In the genomic region with DNA sequence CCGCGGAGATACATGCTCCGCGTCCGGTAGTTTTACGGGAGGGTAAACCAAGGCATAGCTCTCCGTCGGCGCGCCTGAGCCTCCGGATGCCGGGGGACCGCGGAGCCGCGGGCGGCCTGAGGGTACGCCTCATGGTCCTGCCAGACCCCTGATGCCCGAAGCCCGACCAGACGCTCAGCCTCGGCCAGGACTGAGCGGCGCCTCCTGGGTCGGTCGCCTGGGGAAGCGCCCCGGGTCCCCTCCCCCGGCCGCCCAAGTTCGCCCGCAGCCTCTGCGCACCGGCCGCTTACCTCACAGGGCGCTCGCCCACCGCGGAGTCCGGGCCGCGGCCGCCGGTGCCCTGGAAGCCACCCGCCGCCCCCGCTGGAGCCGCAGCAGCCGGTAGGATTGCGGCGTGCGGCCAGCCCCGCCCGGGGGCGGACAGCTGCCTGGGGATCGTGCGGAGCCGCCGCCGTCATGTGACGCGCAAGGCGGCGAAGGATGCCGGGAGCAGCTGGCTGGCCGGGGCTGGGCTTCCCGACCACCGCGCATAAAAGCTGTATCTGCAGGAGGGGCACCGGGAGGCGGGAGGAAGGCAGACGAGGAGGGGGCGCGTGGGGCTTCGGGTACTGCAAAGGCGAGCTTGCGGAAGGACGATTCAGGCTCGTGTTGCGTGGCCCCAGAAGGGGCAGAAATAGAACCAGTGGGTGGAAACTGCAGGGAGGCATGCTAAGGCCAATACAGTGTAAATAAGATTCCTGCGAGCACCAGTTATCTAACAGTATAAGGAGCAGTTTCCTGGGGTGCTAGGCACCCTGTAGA, we compare ENCODE assay signal across 1 cellular context.
A peak's percentile ranks its signal among the peaks of the same experiment; 100 is the strongest.
TF ChIP-seq lines count a peak whose summit lies in the region.

A gene with protein sequence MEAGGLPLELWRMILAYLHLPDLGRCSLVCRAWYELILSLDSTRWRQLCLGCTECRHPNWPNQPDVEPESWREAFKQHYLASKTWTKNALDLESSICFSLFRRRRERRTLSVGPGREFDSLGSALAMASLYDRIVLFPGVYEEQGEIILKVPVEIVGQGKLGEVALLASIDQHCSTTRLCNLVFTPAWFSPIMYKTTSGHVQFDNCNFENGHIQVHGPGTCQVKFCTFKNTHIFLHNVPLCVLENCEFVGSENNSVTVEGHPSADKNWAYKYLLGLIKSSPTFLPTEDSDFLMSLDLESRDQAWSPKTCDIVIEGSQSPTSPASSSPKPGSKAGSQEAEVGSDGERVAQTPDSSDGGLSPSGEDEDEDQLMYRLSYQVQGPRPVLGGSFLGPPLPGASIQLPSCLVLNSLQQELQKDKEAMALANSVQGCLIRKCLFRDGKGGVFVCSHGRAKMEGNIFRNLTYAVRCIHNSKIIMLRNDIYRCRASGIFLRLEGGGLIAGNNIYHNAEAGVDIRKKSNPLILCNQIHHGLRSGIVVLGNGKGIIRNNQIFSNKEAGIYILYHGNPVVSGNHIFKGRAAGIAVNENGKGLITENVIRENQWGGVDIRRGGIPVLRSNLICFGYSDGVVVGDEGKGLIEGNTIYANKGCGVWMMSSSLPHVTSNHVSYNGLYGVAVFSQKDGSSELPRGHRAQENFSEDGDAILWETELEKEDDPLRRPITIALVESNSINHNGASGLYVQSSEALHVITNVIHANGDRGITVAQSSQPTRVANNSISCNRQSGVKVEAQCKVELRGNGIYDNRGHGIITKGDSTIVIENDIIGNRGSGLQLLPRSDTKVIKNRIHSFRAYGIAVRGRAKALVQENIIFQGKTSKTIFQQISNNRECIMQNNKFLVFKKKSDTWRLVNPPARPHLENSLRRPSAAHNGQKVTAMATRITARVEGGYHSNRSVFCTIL (minus strand): TSS at position 460 of the 801 bp plus-strand sequence. CDS start 34,612 bp downstream, outside the sequence.

TF ChIP-seq in WTC11, 78 proteins besides CTCF, POLR2A, EP300 and RAD21 (continued from another document and continues in another):
- TF ChIP-seq IRF2 (CRISPR knock-in tag; IDR thresholded peaks at IDR 0.05; ENCODE audit: borderline replicate concordance, low read depth) (no peak), SOX15 (CRISPR knock-in tag; IDR thresholded peaks at IDR 0.05) (no peak), SP1 (CRISPR knock-in tag; conservative IDR thresholded peaks at IDR 0.05) (peak; percentile 70; the same call in 1 of the 2 replicates), MAX (CRISPR knock-in tag; IDR thresholded peaks at IDR 0.05) (peak; percentile 72), ZNF281 (CRISPR knock-in tag; IDR thresholded peaks at IDR 0.05) (no peak), USF2 (CRISPR knock-in tag; IDR thresholded peaks at IDR 0.05) (peak; percentile 97), ELF4 (CRISPR knock-in tag; IDR thresholded peaks at IDR 0.05; ENCODE audit: low read depth) (peak; percentile 73; the same call in 1 of the 2 replicates), ZNF416 (CRISPR knock-in tag; IDR thresholded peaks at IDR 0.05) (no peak), ATF2 (CRISPR knock-in tag; IDR thresholded peaks at IDR 0.05; ENCODE audit: borderline replicate concordance, low read depth) (no peak), STAT6 (CRISPR knock-in tag; conservative IDR thresholded peaks at IDR 0.05; ENCODE audit: low read depth) (no peak), FOXP1 (CRISPR knock-in tag; IDR thresholded peaks at IDR 0.05; ENCODE audit: borderline replicate concordance) (peak; percentile 50; the same call in 1 of the 2 replicates), TP53 (CRISPR knock-in tag; IDR thresholded peaks at IDR 0.05) (peak; percentile 81), E2F5 (CRISPR knock-in tag; IDR thresholded peaks at IDR 0.05) (peak; percentile 91), ZNF317 (CRISPR knock-in tag; IDR thresholded peaks at IDR 0.05; ENCODE audit: borderline replicate concordance, low read depth) (0 out of 2 replicates have a peak, but pooled peaks have one; percentile 53), ZNF263 (CRISPR knock-in tag; IDR thresholded peaks at IDR 0.05; ENCODE audit: low read depth) (peak; percentile 36; the same call in 1 of the 2 replicates), CREM (CRISPR knock-in tag; IDR thresholded peaks at IDR 0.05) (peak; percentile 88), E2F4 (CRISPR knock-in tag; IDR thresholded peaks at IDR 0.05; ENCODE audit: borderline replicate concordance, low read depth) (no peak), CREB1 (CRISPR knock-in tag; IDR thresholded peaks at IDR 0.05) (no peak), JUN (CRISPR knock-in tag; IDR thresholded peaks at IDR 0.05) (no peak), ZNF532 (CRISPR knock-in tag; IDR thresholded peaks at IDR 0.05; ENCODE audit: borderline replicate concordance) (peak; percentile 57; the same call in 1 of the 2 replicates)
- TF ChIP-seq, protein P1, sequence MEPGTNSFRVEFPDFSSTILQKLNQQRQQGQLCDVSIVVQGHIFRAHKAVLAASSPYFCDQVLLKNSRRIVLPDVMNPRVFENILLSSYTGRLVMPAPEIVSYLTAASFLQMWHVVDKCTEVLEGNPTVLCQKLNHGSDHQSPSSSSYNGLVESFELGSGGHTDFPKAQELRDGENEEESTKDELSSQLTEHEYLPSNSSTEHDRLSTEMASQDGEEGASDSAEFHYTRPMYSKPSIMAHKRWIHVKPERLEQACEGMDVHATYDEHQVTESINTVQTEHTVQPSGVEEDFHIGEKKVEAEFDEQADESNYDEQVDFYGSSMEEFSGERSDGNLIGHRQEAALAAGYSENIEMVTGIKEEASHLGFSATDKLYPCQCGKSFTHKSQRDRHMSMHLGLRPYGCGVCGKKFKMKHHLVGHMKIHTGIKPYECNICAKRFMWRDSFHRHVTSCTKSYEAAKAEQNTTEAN (CRISPR knock-in tag; IDR thresholded peaks at IDR 0.05) = no peak
- TF ChIP-seq, protein P2, sequence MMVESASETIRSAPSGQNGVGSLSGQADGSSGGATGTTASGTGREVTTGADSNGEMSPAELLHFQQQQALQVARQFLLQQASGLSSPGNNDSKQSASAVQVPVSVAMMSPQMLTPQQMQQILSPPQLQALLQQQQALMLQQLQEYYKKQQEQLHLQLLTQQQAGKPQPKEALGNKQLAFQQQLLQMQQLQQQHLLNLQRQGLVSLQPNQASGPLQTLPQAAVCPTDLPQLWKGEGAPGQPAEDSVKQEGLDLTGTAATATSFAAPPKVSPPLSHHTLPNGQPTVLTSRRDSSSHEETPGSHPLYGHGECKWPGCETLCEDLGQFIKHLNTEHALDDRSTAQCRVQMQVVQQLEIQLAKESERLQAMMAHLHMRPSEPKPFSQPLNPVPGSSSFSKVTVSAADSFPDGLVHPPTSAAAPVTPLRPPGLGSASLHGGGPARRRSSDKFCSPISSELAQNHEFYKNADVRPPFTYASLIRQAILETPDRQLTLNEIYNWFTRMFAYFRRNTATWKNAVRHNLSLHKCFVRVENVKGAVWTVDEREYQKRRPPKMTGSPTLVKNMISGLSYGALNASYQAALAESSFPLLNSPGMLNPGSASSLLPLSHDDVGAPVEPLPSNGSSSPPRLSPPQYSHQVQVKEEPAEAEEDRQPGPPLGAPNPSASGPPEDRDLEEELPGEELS (CRISPR knock-in tag; IDR thresholded peaks at IDR 0.05) = peak; percentile 49; the same call in 1 of the 2 replicates
